ENCODE assay signal across 1 cellular context in genomic region chr15:75903331-75904240, GRCh38.
TF ChIP-seq lines count a peak whose summit lies in the region.

Gene FBXO22, plus strand, starts transcription at chr15:75903878. Its CDS starts 86 bp downstream, at chr15:75903964.

TF ChIP-seq in HepG2, 621 proteins besides CTCF, POLR2A, EP300 and RAD21 (continued from another document and continues in another):
- TF ChIP-seq ZNF407 (CRISPR knock-in tag; IDR thresholded peaks at IDR 0.05; ENCODE audit: not compliant biosample characterization) (peak; percentile 56), ZNF513 (CRISPR knock-in tag; conservative IDR thresholded peaks at IDR 0.05) (no peak), ZMYM4 (CRISPR knock-in tag; IDR thresholded peaks at IDR 0.05) (peak; percentile 89), GRHL1 (CRISPR knock-in tag; conservative IDR thresholded peaks at IDR 0.05) (no peak), USF2 (IDR thresholded peaks at IDR 0.05; ENCODE audit: low read depth, low read length) (no peak), USF2 (CRISPR knock-in tag; IDR thresholded peaks at IDR 0.05; ENCODE audit: borderline replicate concordance) (no peak), PAF1 (CRISPR knock-in tag; IDR thresholded peaks at IDR 0.05) (no peak), POGZ (CRISPR knock-in tag; IDR thresholded peaks at IDR 0.05) (peak; percentile 96), CSRNP2 (CRISPR knock-in tag; conservative IDR thresholded peaks at IDR 0.05; ENCODE audit: low read depth) (no peak), TRIM24 (CRISPR knock-in tag; IDR thresholded peaks at IDR 0.05) (no peak), ZMYM2 (CRISPR knock-in tag; IDR thresholded peaks at IDR 0.05) (peak; percentile 52; the same call in 1 of the 2 replicates), ZNF510 (CRISPR knock-in tag; IDR thresholded peaks at IDR 0.05; ENCODE audit: low read depth) (0 out of 2 replicates have a peak, but pooled peaks have one; percentile 79), ZNF17 (CRISPR knock-in tag; IDR thresholded peaks at IDR 0.05) (no peak), ADNP (CRISPR knock-in tag; IDR thresholded peaks at IDR 0.05) (no peak), SMARCC2 (IDR thresholded peaks at IDR 0.05) (no peak), ZNF337 (CRISPR knock-in tag; IDR thresholded peaks at IDR 0.05; ENCODE audit: borderline replicate concordance, low read depth) (no peak), ZFP62 (CRISPR knock-in tag; IDR thresholded peaks at IDR 0.05) (no peak), CC2D1A (CRISPR knock-in tag; IDR thresholded peaks at IDR 0.05) (no peak), NFYC (CRISPR knock-in tag; IDR thresholded peaks at IDR 0.05) (no peak; the same call in 1 of the 2 replicates), SIN3A (IDR thresholded peaks at IDR 0.05; ENCODE audit: borderline replicate concordance, low read depth, low read length) (peak; percentile 84), ZNF770 (CRISPR knock-in tag; IDR thresholded peaks at IDR 0.05) (peak; percentile 98), MTA3 (CRISPR knock-in tag; IDR thresholded peaks at IDR 0.05) (no peak), SOX5 (CRISPR knock-in tag; IDR thresholded peaks at IDR 0.05; ENCODE audit: borderline replicate concordance) (peak; percentile 59; the same call in 1 of the 2 replicates), PHF20 (CRISPR knock-in tag; IDR thresholded peaks at IDR 0.05) (peak; percentile 93), ZBTB44 (CRISPR knock-in tag; IDR thresholded peaks at IDR 0.05) (no peak), MXD3 (CRISPR knock-in tag; IDR thresholded peaks at IDR 0.05) (no peak; the same call in 1 of the 2 replicates), ZNF280B (CRISPR knock-in tag; IDR thresholded peaks at IDR 0.05; ENCODE audit: borderline replicate concordance) (peak; percentile 75; the same call in 1 of the 2 replicates), ZNF30 (CRISPR knock-in tag; IDR thresholded peaks at IDR 0.05) (no peak), ARNTL (CRISPR knock-in tag; IDR thresholded peaks at IDR 0.05) (peak; percentile 58; the same call in 1 of the 2 replicates), DDIT3 (CRISPR knock-in tag; IDR thresholded peaks at IDR 0.05) (no peak), ATF7-NPFF (CRISPR knock-in tag; IDR thresholded peaks at IDR 0.05; ENCODE audit: low read depth) (peak; percentile 90), ZNF512 (CRISPR knock-in tag; IDR thresholded peaks at IDR 0.05) (no peak), TP53 (CRISPR knock-in tag; conservative IDR thresholded peaks at IDR 0.05) (peak; percentile 88; the same call in 1 of the 2 replicates)
